ENCODE assay signal across 18 cellular contexts in genomic region chr7:444606-445005, GRCh38.
DNase-seq lines count a peak whose midpoint lies in the region; ATAC-seq and TF ChIP-seq lines count a peak whose summit lies in the region.
"Had no signal": no experiment of that assay in that cellular context is flagged by ENCODE, and none has a peak within 500 bp of the region (broad histone marks: within the 10 kb centered on the region; RNA-seq: fewer than 3 reads in every experiment).

No MANE protein-coding gene starts in this region.

- H3K14ac ChIP-seq in H9 (ENCODE audit: insufficient read depth, low read length) = no peak overlapping the region

- no peak overlapping the region for H3T11ph ChIP-seq in H9 (ENCODE audit: low read length)

- H4K91ac ChIP-seq in H9 (ENCODE audit: insufficient read length, low read depth, low read length) = no peak overlapping the region

- no peak overlapping the region for H3K56ac ChIP-seq in H9 (ENCODE audit: insufficient read length, low read depth, low read length)

- H3K79me1 ChIP-seq in H9 (ENCODE audit: insufficient read depth, low read depth, low read length, poor library complexity, severe bottlenecking) = no peaks in the 10 kb centered on the region

- H4K5ac ChIP-seq in H9 (ENCODE audit: insufficient read length, low read depth, low read length) = no peak overlapping the region

- peak; percentile 28; the same call in 1 of the 2 replicates for ATAC-seq in Panc1
- ATAC-seq in sciatic nerve = peak; percentile 32

- no CpG with 5 or more reads among the region's 8 CpGs for WGBS in H9 (ENCODE audit: extremely low coverage, insufficient read length, low lambda C conversion rate)

- H4K8ac ChIP-seq in H9 (replicated peaks; ENCODE audit: insufficient read length, low read depth, low read length) = no peak overlapping the region

- no peak overlapping the region for H2BK12ac ChIP-seq in H9 (ENCODE audit: insufficient read length, low read depth, low read length)

- no peaks in the 10 kb centered on the region for H3K36me3 ChIP-seq in Panc1 (ENCODE audit: control insufficient read depth, insufficient read depth, low read length)
- H3K36me3 ChIP-seq: SJCRH30 had no signal

- H3K27ac Mint-ChIP-seq in mesothelial cell of epicardium = peak overlapping the region; percentile 39
- no peak overlapping the region for H3K27ac Mint-ChIP-seq in activated CD4-positive, alpha-beta memory T cell treated with anti-CD3 and anti-CD28 coated beads for 36 hours
- H3K27ac Mint-ChIP-seq in H9 = no peak overlapping the region
- no peak overlapping the region for H3K27ac Mint-ChIP-seq in MCF 10A (ENCODE audit: low read depth, unreplicated experiment)
- H3K27ac Mint-ChIP-seq: CD4-positive, CD25-positive, alpha-beta regulatory T cell; HFFc6 had no signal

- H2AFZ ChIP-seq in H9 (ENCODE audit: low read length) = no peak overlapping the region

- peak; percentile 20 for DNase-seq in EH (ENCODE audit: low read depth)
- DNase-seq in Panc1 (ENCODE audit: low read depth, low spot score) = no peak
- DNase-seq in mesothelial cell of epicardium (ENCODE audit: low spot score in 2 of 2, unreplicated experiment in 2 of 2) = no peak
- no peak for DNase-seq in sciatic nerve (ENCODE audit: low spot score)
- DNase-seq in activated CD4-positive, alpha-beta memory T cell treated with anti-CD3 and anti-CD28 coated beads for 36 hours = no peak
- DNase-seq in H9 = no peak
- DNase-seq in MCF 10A (ENCODE audit: unreplicated experiment) = no peak
- DNase-seq: CD4-positive, CD25-positive, alpha-beta regulatory T cell; HFFc6; MM.1S; NCI-H1048; NCI-H1436; NCI-H187 treated with DMSO at 0.1 percent for 48 hours; NCI-H2107; NCI-H446 treated with DMSO at 0.1 percent for 48 hours; NCI-H774; NK-92 treated with Interleukin-12 subunit alpha and Interleukin-12 subunit beta, amount 100 ng/mL, for 24 hours; SJCRH30 had no signal

- H3K27me3 Mint-ChIP-seq in mesothelial cell of epicardium (ENCODE audit: low read depth) = no peaks in the 10 kb centered on the region
- no peaks in the 10 kb centered on the region for H3K27me3 Mint-ChIP-seq in activated CD4-positive, alpha-beta memory T cell treated with anti-CD3 and anti-CD28 coated beads for 36 hours
- H3K27me3 Mint-ChIP-seq in H9 (ENCODE audit: low read depth) = peaks cover 11% of the 10 kb centered on the region
- H3K27me3 Mint-ChIP-seq in MCF 10A (ENCODE audit: insufficient read depth, unreplicated experiment) = peaks cover 7% of the 10 kb centered on the region
- H3K27me3 Mint-ChIP-seq: CD4-positive, CD25-positive, alpha-beta regulatory T cell had no signal

- H3K27me3 ChIP-seq in Panc1 (ENCODE audit: control insufficient read depth, insufficient read depth, low read length) (no peaks in the 10 kb centered on the region), H9 (ENCODE audit: insufficient read depth, low read length) (no peaks in the 10 kb centered on the region)
- H3K27me3 ChIP-seq: SJCRH30 had no signal

- H3K9me3 Mint-ChIP-seq in mesothelial cell of epicardium (no peaks in the 10 kb centered on the region), H9 (peaks cover 0 to 3% of the 10 kb centered on the region in 2 experiments; a peak in 2 of 5 replicates), MCF 10A (ENCODE audit: unreplicated experiment) (no peaks in the 10 kb centered on the region)
- no peaks in the 10 kb centered on the region for H3K9me3 Mint-ChIP-seq in activated CD4-positive, alpha-beta memory T cell treated with anti-CD3 and anti-CD28 coated beads for 36 hours
- H3K9me3 Mint-ChIP-seq: CD4-positive, CD25-positive, alpha-beta regulatory T cell; HFFc6 had no signal

- H4K20me1 ChIP-seq in H9 (ENCODE audit: control insufficient read depth, insufficient read depth, insufficient read length) = no peaks in the 10 kb centered on the region

- H3K9me3 ChIP-seq in Panc1 (ENCODE audit: control insufficient read depth, insufficient read depth, low read depth, low read length) = no peaks in the 10 kb centered on the region
- no peaks in the 10 kb centered on the region for H3K9me3 ChIP-seq in H9 (ENCODE audit: control insufficient read depth, low read depth, low read length)
- H3K9me3 ChIP-seq: SJCRH30 had no signal

- H3K23me2 ChIP-seq in H9 (ENCODE audit: insufficient read length, low read depth, low read length, poor library complexity, severe bottlenecking) = no peaks in the 10 kb centered on the region

- H2BK5ac ChIP-seq in H9 (ENCODE audit: insufficient read length, low read length) = no peak overlapping the region

- H3K4ac ChIP-seq in H9 (ENCODE audit: low read depth, low read length) = no peak overlapping the region

- H3K4me3 ChIP-seq in Panc1 (ENCODE audit: low read depth in 2 of 2, low read length in 2 of 2) = no peak overlapping the region
- H3K4me3 ChIP-seq: SJCRH30 had no signal

- no peak overlapping the region for H2BK15ac ChIP-seq in H9 (ENCODE audit: low read depth, low read length)

- H3K4me3 Mint-ChIP-seq in mesothelial cell of epicardium (no peak overlapping the region), H9 (no peak overlapping the region), MCF 10A (ENCODE audit: unreplicated experiment) (no peak overlapping the region)
- H3K4me3 Mint-ChIP-seq in activated CD4-positive, alpha-beta memory T cell treated with anti-CD3 and anti-CD28 coated beads for 36 hours = no peak overlapping the region
- H3K4me3 Mint-ChIP-seq: CD4-positive, CD25-positive, alpha-beta regulatory T cell; HFFc6 had no signal

- BruUV-seq in Panc1 (replicated peaks; lab: Mats Ljungman, UMichigan) (no TSS peak), MCF 10A (replicated peaks; lab: Mats Ljungman, UMichigan) (no TSS peak)

- no peaks in the 10 kb centered on the region for H3K4me1 ChIP-seq in Panc1 (ENCODE audit: control insufficient read depth, insufficient read depth, low read length)
- H3K4me1 ChIP-seq in H9 (ENCODE audit: insufficient read depth, low read length) = no peaks in the 10 kb centered on the region; the same call in 1 of the 2 replicates

- no peak overlapping the region for H3K27ac ChIP-seq in Panc1 (ENCODE audit: low read length)
- no peak overlapping the region for H3K27ac ChIP-seq in H9 (ENCODE audit: insufficient read length, low read depth, low read length)
- H3K27ac ChIP-seq: SJCRH30 had no signal

- H3K9ac ChIP-seq in H9 (ENCODE audit: extremely low read depth, insufficient read length, low read length) = no peak overlapping the region

- intact Hi-C loops in Panc1 (cut with micrococcal nuclease; ENCODE audit: unreplicated experiment) (no loop called here), sciatic nerve (cut with DNase I) (no loop called here), MCF 10A (cut with micrococcal nuclease) (no loop called here)
- intact Hi-C loops in activated CD4-positive, alpha-beta memory T cell treated with anti-CD3 and anti-CD28 coated beads for 36 hours (cut with micrococcal nuclease) = no loop called here

- CTCF ChIA-PET in Panc1 (lab: Charles Lee) = no interaction called here
- CTCF ChIA-PET in activated CD4-positive, alpha-beta memory T cell treated with anti-CD3 and anti-CD28 coated beads for 36 hours (lab: Charles Lee) = no interaction called here
- CTCF ChIA-PET in MCF 10A (lab: Yijun Ruan, JAX) = interaction anchor here (0.7 kb wide), 1 partner anchor 105 kb away, joined by 3 read pairs; no protein-coding TSS in a partner anchor

- H3K23ac ChIP-seq in H9 (ENCODE audit: insufficient read length, low read depth, low read length) = no peak overlapping the region

- H2BK20ac ChIP-seq in H9 (ENCODE audit: low read depth, low read length, poor library complexity, severe bottlenecking) = no peak overlapping the region

- no peak overlapping the region for H3K4me2 ChIP-seq in H9 (ENCODE audit: insufficient read depth, insufficient read length, low read length)

- TF ChIP-seq CTCF in Panc1 (IDR thresholded peaks at IDR 0.05) (no peak), mesothelial cell of epicardium (IDR thresholded peaks at IDR 0.05; ENCODE audit: unreplicated experiment) (no peak), H9 (conservative IDR thresholded peaks at IDR 0.05) (no peak), MCF 10A (IDR thresholded peaks at IDR 0.05; ENCODE audit: unreplicated experiment) (no peak)

- no peaks in the 10 kb centered on the region for H3K36me3 Mint-ChIP-seq in mesothelial cell of epicardium
- no peaks in the 10 kb centered on the region for H3K36me3 Mint-ChIP-seq in activated CD4-positive, alpha-beta memory T cell treated with anti-CD3 and anti-CD28 coated beads for 36 hours
- H3K36me3 Mint-ChIP-seq in H9 (ENCODE audit: insufficient read depth in 1 of 3, low read depth in 3 of 3) = peaks cover 0 to 2% (median 0%) of the 10 kb centered on the region in 3 experiments; a peak in 1 of 7 replicates
- H3K36me3 Mint-ChIP-seq in MCF 10A (ENCODE audit: insufficient read depth, unreplicated experiment) = no peaks in the 10 kb centered on the region
- H3K36me3 Mint-ChIP-seq: CD4-positive, CD25-positive, alpha-beta regulatory T cell had no signal

- H2AK5ac ChIP-seq in H9 (ENCODE audit: insufficient read length, low read length) = no peak overlapping the region

- no peak overlapping the region for H3K18ac ChIP-seq in H9 (ENCODE audit: insufficient read length, low read depth, low read length)

- POLR2A ChIA-PET in Panc1 (lab: Charles Lee) (interaction anchor here (0.7 kb wide), 1 partner anchor 40 kb away, joined by 3 read pairs; no protein-coding TSS in a partner anchor), MCF 10A (lab: Yijun Ruan, JAX) (no interaction called here)
- POLR2A ChIA-PET in activated CD4-positive, alpha-beta memory T cell treated with anti-CD3 and anti-CD28 coated beads for 36 hours (lab: Charles Lee) = no interaction called here

- no peak overlapping the region for H2BK120ac ChIP-seq in H9 (ENCODE audit: low read depth, low read length, poor library complexity, severe bottlenecking)

- in situ Hi-C loops in Panc1 (cut with HindIII; ENCODE audit: low pct_unique_long_range_greater_than_20kb, low sequenced_read_pairs) = no loop called here

- H3K4me1 Mint-ChIP-seq in mesothelial cell of epicardium = peaks cover 16% of the 10 kb centered on the region
- H3K4me1 Mint-ChIP-seq in activated CD4-positive, alpha-beta memory T cell treated with anti-CD3 and anti-CD28 coated beads for 36 hours (ENCODE audit: low read depth) = no peaks in the 10 kb centered on the region
- peaks cover 2 to 9% of the 10 kb centered on the region in 2 experiments; a peak in 3 of 4 replicates for H3K4me1 Mint-ChIP-seq in H9
- no peaks in the 10 kb centered on the region for H3K4me1 Mint-ChIP-seq in MCF 10A (ENCODE audit: insufficient read depth, unreplicated experiment)

- H3K79me2 ChIP-seq in H9 (ENCODE audit: insufficient read depth, low read length) = no peaks in the 10 kb centered on the region
